Comparison of ENCODE assay signal across 8 cellular contexts in the genomic region with DNA sequence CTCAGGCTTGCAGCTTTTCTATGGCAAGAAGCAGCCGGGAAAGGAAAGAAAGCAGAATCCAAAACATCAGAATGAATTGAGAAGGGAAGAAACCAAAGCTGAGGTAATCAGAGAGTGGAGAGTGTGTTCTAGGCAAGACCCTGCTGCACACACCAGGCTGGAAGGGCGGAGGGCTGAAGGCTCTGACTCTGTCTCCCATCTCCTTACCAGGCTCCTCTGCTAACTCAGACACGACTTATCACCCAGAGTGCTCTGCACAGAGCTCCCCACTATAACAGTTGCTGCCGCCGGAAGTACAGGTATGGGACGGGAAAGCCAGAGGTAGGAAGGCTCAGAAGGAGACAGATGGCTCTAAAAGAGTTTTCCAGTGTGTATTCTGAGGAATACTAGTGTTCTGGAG. TPM values are rescaled to one million over a fixed set of nuclear protein-coding genes. Genes with fewer than 3 reads are reported as not detected.
DNase-seq lines count a peak whose midpoint lies in the region; ATAC-seq and TF ChIP-seq lines count a peak whose summit lies in the region.

No MANE protein-coding gene starts in this region.

- peak overlapping the region; percentile 96 for H3K27ac Mint-ChIP-seq in Calu3 (ENCODE audit: unreplicated experiment)

- H2BK5ac ChIP-seq in neuronal stem cell (ENCODE audit: low read length) = no peak overlapping the region

- H2AFZ ChIP-seq in neuronal stem cell (ENCODE audit: low read length) = no peak overlapping the region

- no peak for TF ChIP-seq POLR2A in lower leg skin (IDR thresholded peaks at IDR 0.05)

- peaks cover 10% of the 10 kb centered on the region for H3K4me1 ChIP-seq in NT2/D1 (ENCODE audit: insufficient read depth, insufficient read length)
- peaks cover 17% of the 10 kb centered on the region for H3K4me1 ChIP-seq in effector memory CD4-positive, alpha-beta T cell (ENCODE audit: control insufficient read depth, insufficient read depth, low read length, poor library complexity, severe bottlenecking)
- peaks cover 7 to 9% of the 10 kb centered on the region in 2 donors for H3K4me1 ChIP-seq in neuronal stem cell (ENCODE audit: control insufficient read depth in 2 of 2, insufficient read depth in 1 of 2, low read depth in 1 of 2, low read length in 2 of 2)

- no peak for ATAC-seq in HG03159 (IDR thresholded peaks at IDR 0.05; ENCODE audit: unreplicated experiment)

- H4K91ac ChIP-seq in neuronal stem cell (ENCODE audit: low read depth, low read length, poor library complexity) = no peak overlapping the region

- H3K27ac ChIP-seq in effector memory CD4-positive, alpha-beta T cell (ENCODE audit: insufficient read depth, low read length, poor library complexity, severe bottlenecking) = peak overlapping the region; percentile 66
- no peak overlapping the region for H3K27ac ChIP-seq in neuronal stem cell (replicated peaks; ENCODE audit: low read length)

- H2AK5ac ChIP-seq in neuronal stem cell (ENCODE audit: low read depth, low read length) = no peak overlapping the region

- no peaks in the 10 kb centered on the region for H3K9me3 ChIP-seq in NT2/D1 (ENCODE audit: insufficient read depth, low read length)
- H3K9me3 ChIP-seq in effector memory CD4-positive, alpha-beta T cell (ENCODE audit: control insufficient read depth, low read length) = no peaks in the 10 kb centered on the region
- H3K9me3 ChIP-seq in neuronal stem cell (replicated peaks in 1 of 2; ENCODE audit: control insufficient read depth in 2 of 2, insufficient read depth in 1 of 2, low read depth in 1 of 2, low read length in 2 of 2) = no peaks in the 10 kb centered on the region

- H3K4me1 Mint-ChIP-seq in Calu3 (ENCODE audit: low read depth, unreplicated experiment) = peaks cover 16% of the 10 kb centered on the region

- peak overlapping the region; percentile 6 for H4K8ac ChIP-seq in neuronal stem cell (ENCODE audit: low read depth, low read length)

- H3K36me3 ChIP-seq in NT2/D1 (ENCODE audit: insufficient read depth, insufficient read length, low read length) (peaks cover 58% of the 10 kb centered on the region), neuronal stem cell (replicated peaks in 1 of 2; ENCODE audit: control insufficient read depth in 2 of 2, insufficient read depth in 2 of 2, low read length in 2 of 2) (peaks cover 22 to 47% of the 10 kb centered on the region in 2 donors)
- H3K36me3 ChIP-seq in effector memory CD4-positive, alpha-beta T cell (ENCODE audit: control insufficient read depth, insufficient read depth, low read length) = peaks cover 27% of the 10 kb centered on the region

- TF ChIP-seq CTCF in Calu3 (IDR thresholded peaks at IDR 0.05; ENCODE audit: unreplicated experiment) (no peak), lower leg skin (IDR thresholded peaks at IDR 0.05) (no peak)

- H3K4me2 ChIP-seq in neuronal stem cell (ENCODE audit: insufficient read depth, low read length, poor library complexity, severe bottlenecking) = no peak overlapping the region

- peak overlapping the region; percentile 95 for H3K4me3 Mint-ChIP-seq in Calu3 (ENCODE audit: low read depth, unreplicated experiment)

- H3K27me3 Mint-ChIP-seq in Calu3 (ENCODE audit: unreplicated experiment) = no peaks in the 10 kb centered on the region

- no TSS peak for BruUV-seq in Calu3 (replicated peaks; lab: Mats Ljungman, UMichigan)

- H3K4ac ChIP-seq in neuronal stem cell (ENCODE audit: low read length) = no peak overlapping the region

- intact Hi-C loops in Calu3 (cut with micrococcal nuclease; ENCODE audit: unreplicated experiment) = no loop called here
- intact Hi-C loops in lower leg skin (cut with DNase I; ENCODE audit: low total_unique reads) = no loop called here

- H3K9me3 Mint-ChIP-seq in Calu3 (ENCODE audit: low read depth, unreplicated experiment) = no peaks in the 10 kb centered on the region

- no peak for DNase-seq in Calu3
- DNase-seq in NT2/D1 (ENCODE audit: low read depth, low spot score) = no peak
- DNase-seq in effector memory CD4-positive, alpha-beta T cell = no peak
- no peak for DNase-seq in neuronal stem cell (ENCODE audit: low spot score)
- no peak for DNase-seq in GOT3 (lab: John Stamatoyannopoulos, UW)
- no peak for DNase-seq in NCI-H187 (lab: John Stamatoyannopoulos, UW)
- DNase-seq in lower leg skin (ENCODE audit: low spot score in 2 of 2) = no peak

- no peak overlapping the region for H3K18ac ChIP-seq in neuronal stem cell (ENCODE audit: low read length)

- H3K4me3 ChIP-seq in NT2/D1 (ENCODE audit: insufficient read length, low read depth) (peak overlapping the region; percentile 96), neuronal stem cell (ENCODE audit: low read length in 2 of 2) (peak overlapping the region in 1 of 2 donors; percentile 88), lower leg skin (ENCODE audit: low read depth, poor library complexity, severe bottlenecking) (no peak overlapping the region)
- peak overlapping the region; percentile 78 for H3K4me3 ChIP-seq in effector memory CD4-positive, alpha-beta T cell (ENCODE audit: insufficient read depth, low read depth, low read length, poor library complexity, severe bottlenecking)

- peaks cover 37% of the 10 kb centered on the region for H3K36me3 Mint-ChIP-seq in Calu3 (ENCODE audit: insufficient read depth, unreplicated experiment)

- H3K9ac ChIP-seq in NT2/D1 (ENCODE audit: insufficient read length, low read depth) = peak overlapping the region; percentile 97
- H3K9ac ChIP-seq in neuronal stem cell (ENCODE audit: low read depth, low read length, poor library complexity) = no peak overlapping the region

- H3K14ac ChIP-seq in neuronal stem cell (ENCODE audit: low read length) = no peak overlapping the region

- no peak overlapping the region for H2BK15ac ChIP-seq in neuronal stem cell (ENCODE audit: low read length)

- peaks cover 4% of the 10 kb centered on the region for H3K79me1 ChIP-seq in neuronal stem cell (ENCODE audit: low read depth, low read length)

- no peak overlapping the region for H3K23ac ChIP-seq in neuronal stem cell (ENCODE audit: low read depth, low read length, poor library complexity)

- no CpG with 5 or more reads among the region's 6 CpGs for WGBS in neuronal stem cell (ENCODE audit: extremely low coverage in 2 of 2, insufficient read length in 2 of 2, insufficient replicate concordance in 1 of 2), 2 donors
- WGBS in lower leg skin, 2 donors = 82 to 89% methylated on average over 6 of the region's 6 CpGs

- H3K27me3 ChIP-seq in NT2/D1 (ENCODE audit: insufficient read depth, insufficient read length) (no peaks in the 10 kb centered on the region), neuronal stem cell (ENCODE audit: control insufficient read depth in 3 of 3, insufficient read depth in 3 of 3, low read depth in 1 of 3, low read length in 3 of 3) (no peaks in the 10 kb centered on the region)
- H3K27me3 ChIP-seq in effector memory CD4-positive, alpha-beta T cell (replicated peaks; ENCODE audit: control insufficient read depth, insufficient read depth, low read length, poor library complexity, severe bottlenecking) = no peaks in the 10 kb centered on the region

- H2BK120ac ChIP-seq in neuronal stem cell (ENCODE audit: low read depth, low read length) = no peak overlapping the region

- CTCF ChIA-PET in Calu3 (lab: Charles Lee) = no interaction called here

- H2BK12ac ChIP-seq in neuronal stem cell (ENCODE audit: low read length) = no peak overlapping the region

RNA-seq across cellular contexts. Expression of gene SCNM1, which starts 1.2 kb away (rescaled TPM):
- 47.3 and 49.8 TPM in 2 replicates for total RNA-seq in Calu3 (2022)
- polyA plus RNA-seq in neuronal stem cell (2013, experiment 1 of 2) = 38.6 TPM
- polyA plus RNA-seq in neuronal stem cell (2013, experiment 2 of 2) = 37.5 TPM
- total RNA-seq in lower leg skin = 10 to 100 TPM; 24.1 to 38.8 (median 27.3) TPM

RNA-seq across cellular contexts. Expression of gene LYSMD1, which starts 1.4 kb away (rescaled TPM):
- total RNA-seq in Calu3 (2022) = 7.6 and 9.7 TPM in 2 replicates
- 7.6 TPM for polyA plus RNA-seq in neuronal stem cell (2013, experiment 1 of 2)
- 6.8 TPM for polyA plus RNA-seq in neuronal stem cell (2013, experiment 2 of 2)
- total RNA-seq in lower leg skin = 10 to 100 TPM in 3 of 4 donors, 1 to 10 TPM in 1; 9.2 to 16.1 (median 11.8) TPM

RNA-seq across cellular contexts. Expression of gene TMOD4, which starts 8.7 kb away (rescaled TPM):
- total RNA-seq in Calu3 (2022) = 1.6 and 2.1 TPM in 2 replicates
- polyA plus RNA-seq in neuronal stem cell (2013, experiment 1 of 2) = 0.24 TPM
- 0.33 TPM for polyA plus RNA-seq in neuronal stem cell (2013, experiment 2 of 2)
- total RNA-seq in lower leg skin = under 1 TPM in 1 of 4 donors, not detected in 3; 0.49 TPM

RNA-seq across cellular contexts. Expression of gene TNFAIP8L2, which starts 10.7 kb away (rescaled TPM):
- total RNA-seq in Calu3 (2022) (not detected in 2 replicates), lower leg skin (1 to 10 TPM; 1.2 to 5.6 (median 3.0) TPM)
- polyA plus RNA-seq in neuronal stem cell (2013, experiment 1 of 2) = not detected
- not detected for polyA plus RNA-seq in neuronal stem cell (2013, experiment 2 of 2)

RNA-seq across cellular contexts. Expression of gene SEMA6C, which starts 20.7 kb away (rescaled TPM):
- total RNA-seq in Calu3 (2022) (2.2 and 2.5 TPM in 2 replicates), lower leg skin (10 to 100 TPM in 2 of 4 donors, 1 to 10 TPM in 2; 9.7 to 30.4 (median 14.3) TPM)
- 15.6 TPM for polyA plus RNA-seq in neuronal stem cell (2013, experiment 1 of 2)
- 17.4 TPM for polyA plus RNA-seq in neuronal stem cell (2013, experiment 2 of 2)
